Comparison of ENCODE assay signal across 28 cellular contexts in the genomic region with DNA sequence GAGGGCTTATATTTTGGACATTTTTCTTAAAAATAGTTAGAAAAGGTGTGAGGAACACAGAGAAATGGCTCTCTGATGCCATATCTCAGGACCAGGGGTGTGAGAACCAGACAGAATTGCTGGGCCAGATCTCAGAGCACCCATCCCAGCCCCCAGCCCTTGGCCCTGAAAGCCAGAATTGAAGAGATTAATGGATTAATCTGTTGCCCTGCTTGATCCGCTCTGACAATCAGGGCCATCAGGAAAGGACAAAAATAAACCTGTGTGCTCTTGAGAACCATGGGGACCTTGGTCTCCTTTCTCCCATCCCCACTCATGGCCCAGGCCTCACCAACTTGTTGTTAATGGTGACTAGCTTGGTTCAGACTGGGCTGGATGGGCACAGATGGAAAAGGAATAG.
"Had no signal": no experiment of that assay in that cellular context is flagged by ENCODE, and none has a peak within 500 bp of the region (broad histone marks: within the 10 kb centered on the region; RNA-seq: fewer than 3 reads in every experiment).

No MANE protein-coding gene starts in this region.

- FAIRE-seq: endometrium, islet of Langerhans, keratinocyte had no signal

- H3K27ac Mint-ChIP-seq: dendritic cell treated with granulocyte-macrophage colony-stimulating factor and Interleukin-4, amounts not matched to agents 40 ng/mL and 50 ng/mL, for 4 days; effector memory CD8-positive, alpha-beta T cell; endodermal cell; memory B cell; naive thymus-derived CD4-positive, alpha-beta T cell had no signal

- H3K27me3 Mint-ChIP-seq: dendritic cell treated with granulocyte-macrophage colony-stimulating factor and Interleukin-4, amounts not matched to agents 40 ng/mL and 50 ng/mL, for 4 days; effector memory CD8-positive, alpha-beta T cell; memory B cell had no signal

- H3K4me1 Mint-ChIP-seq: memory B cell; naive thymus-derived CD4-positive, alpha-beta T cell had no signal

- H3K4me3 Mint-ChIP-seq: dendritic cell treated with granulocyte-macrophage colony-stimulating factor and Interleukin-4, amounts not matched to agents 40 ng/mL and 50 ng/mL, for 4 days; effector memory CD8-positive, alpha-beta T cell; endodermal cell; memory B cell; naive thymus-derived CD4-positive, alpha-beta T cell had no signal

- H3K27me3 ChIP-seq: esophagus squamous epithelium, gastrocnemius medialis, heart right ventricle, left lung had no signal

- H3K9me3 ChIP-seq: esophagus squamous epithelium, gastrocnemius medialis, heart right ventricle, left lung had no signal

- ATAC-seq: effector memory CD8-positive, alpha-beta T cell; esophagus mucosa; gastrocnemius medialis; heart right ventricle; left cardiac atrium; left lung; left ventricle myocardium superior; naive thymus-derived CD4-positive, alpha-beta T cell had no signal

- H3K36me3 ChIP-seq: esophagus squamous epithelium, gastrocnemius medialis, left lung had no signal

- H3K36me3 Mint-ChIP-seq: memory B cell; naive thymus-derived CD4-positive, alpha-beta T cell had no signal

- H3K4me3 ChIP-seq: esophagus squamous epithelium, gastrocnemius medialis, heart right ventricle, left lung, lung had no signal

- DNase-seq: cortex of kidney; effector CD8-positive, alpha-beta T cell; effector memory CD8-positive, alpha-beta T cell; endodermal cell; erythroblast; esophagus squamous epithelium; foreskin fibroblast; foreskin melanocyte; gastrocnemius medialis; glutamatergic neuron; head of caudate nucleus; heart right ventricle; hippocampal formation; left cardiac atrium; left lung; left ventricle myocardium superior; mammary epithelial cell; mesendoderm; midbrain; naive thymus-derived CD4-positive, alpha-beta T cell had no signal

- H3K27ac ChIP-seq: epithelial cell of prostate, esophagus squamous epithelium, gastrocnemius medialis, heart right ventricle, left lung had no signal

- H3K4me1 ChIP-seq: esophagus squamous epithelium, gastrocnemius medialis, heart right ventricle, left lung had no signal

- H3K9me3 Mint-ChIP-seq: endodermal cell had no signal
